In the genomic region with DNA sequence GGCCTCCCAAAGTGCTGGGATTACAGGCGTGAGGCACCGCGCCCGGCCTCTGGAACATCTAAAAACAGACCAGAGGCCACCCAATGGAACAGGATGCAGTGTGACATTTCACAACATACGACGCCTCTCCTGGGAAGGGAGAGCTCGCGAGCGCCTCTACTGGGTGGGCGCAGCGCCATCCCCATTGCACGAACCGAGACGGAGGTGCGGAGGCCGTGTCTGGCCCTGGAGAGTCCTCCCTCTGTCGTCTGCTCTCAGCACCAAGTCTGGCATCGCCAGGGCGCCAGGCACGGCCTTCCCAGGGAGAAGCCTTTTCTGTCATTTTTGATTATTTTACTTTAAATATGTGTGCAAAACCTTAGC, we compare ENCODE assay signal across 9 cellular contexts. TPM values are rescaled to one million over a fixed set of nuclear protein-coding genes. Genes with fewer than 3 reads are reported as not detected.
DNase-seq lines count a peak whose midpoint lies in the region; ATAC-seq and TF ChIP-seq lines count a peak whose summit lies in the region.
"Had no signal": no experiment of that assay in that cellular context is flagged by ENCODE, and none has a peak within 500 bp of the region (broad histone marks: within the 10 kb centered on the region; RNA-seq: fewer than 3 reads in every experiment).

No MANE protein-coding gene starts in this region.

- H3K4me1 ChIP-seq in MM.1S (ENCODE audit: low read length) (no peaks in the 10 kb centered on the region), prostate gland (replicated peaks) (no peaks in the 10 kb centered on the region)

- no peak for TF ChIP-seq CTCF in GM10266 (IDR thresholded peaks at IDR 0.05; ENCODE audit: control insufficient read depth, insufficient read depth, low read depth, missing control alignments)
- TF ChIP-seq CTCF in MM.1S (IDR thresholded peaks at IDR 0.05; ENCODE audit: low read length) = no peak
- no peak for TF ChIP-seq CTCF in prostate gland (IDR thresholded peaks at IDR 0.05)

- H3K9ac ChIP-seq in MM.1S (ENCODE audit: low read length) = no peak overlapping the region

- no peaks in the 10 kb centered on the region for H4K20me1 ChIP-seq in MM.1S (ENCODE audit: insufficient read depth, low read length)

- H3K79me2 ChIP-seq in MM.1S (ENCODE audit: low read length) = no peaks in the 10 kb centered on the region

- H3K9me2 ChIP-seq in MM.1S (replicated peaks; ENCODE audit: insufficient read depth, low read length) = no peaks in the 10 kb centered on the region

- H3K27ac ChIP-seq in MM.1S (ENCODE audit: low read length) (no peak overlapping the region), prostate gland (no peak overlapping the region)
- H3K27ac ChIP-seq: Peyer's patch had no signal

- H3K9me3 ChIP-seq in MM.1S (replicated peaks; ENCODE audit: insufficient read depth, low read length) (no peaks in the 10 kb centered on the region), prostate gland (no peaks in the 10 kb centered on the region)
- H3K9me3 ChIP-seq: Peyer's patch had no signal

- ATAC-seq in GM21528 (IDR thresholded peaks at IDR 0.05; ENCODE audit: low FRiP score, unreplicated experiment) (no peak), GM21619 (IDR thresholded peaks at IDR 0.05; ENCODE audit: unreplicated experiment) (no peak)

- H3F3A ChIP-seq in MM.1S (ENCODE audit: insufficient read depth, low read length) = no peaks in the 10 kb centered on the region

- H3K4me2 ChIP-seq in MM.1S (ENCODE audit: low read depth, low read length) = no peak overlapping the region

- H3K36me3 ChIP-seq in MM.1S (replicated peaks; ENCODE audit: insufficient read depth, low read length) (no peaks in the 10 kb centered on the region), prostate gland (no peaks in the 10 kb centered on the region)
- H3K36me3 ChIP-seq: Peyer's patch had no signal

- DNase-seq in GM10266 (ENCODE audit: extremely low spot score) (peak; percentile 59), NCI-H1694 treated with DMSO at 0.1 percent for 48 hours (lab: John Stamatoyannopoulos, UW) (peak; percentile 81), cerebellar cortex (ENCODE audit: low spot score) (peak; percentile 44), mesenteric fat pad (ENCODE audit: low spot score) (peak; percentile 85), MM.1S (no peak), prostate gland (ENCODE audit: low spot score) (no peak)

- H3K4me3 ChIP-seq in MM.1S (ENCODE audit: low read length) (no peak overlapping the region), prostate gland (no peak overlapping the region)

- H3K27me3 ChIP-seq in MM.1S (replicated peaks; ENCODE audit: insufficient read depth, low read length) (peaks cover 25% of the 10 kb centered on the region), prostate gland (replicated peaks; ENCODE audit: insufficient read depth) (peaks cover 54% of the 10 kb centered on the region)

- intact Hi-C loops in prostate gland (cut with DNase I) = loop anchor here (5.0 kb wide), 1 partner anchor 400 kb away; no protein-coding TSS in a partner anchor

- no peak for TF ChIP-seq POLR2A in prostate gland (IDR thresholded peaks at IDR 0.05)

- H2AFZ ChIP-seq in MM.1S (ENCODE audit: low read length) = no peak overlapping the region

- 8% methylated on average over 20 of the region's 20 CpGs for WGBS in prostate gland

RNA-seq across cellular contexts. Expression of a gene that starts 9.4 kb away (rescaled TPM):
- total RNA-seq in mesenteric fat pad (not detected), prostate gland (under 1 TPM in 1 of 2 donors, not detected in 1; 0.23 TPM)
- total RNA-seq: Peyer's patch had no signal

Comparison
In these comparisons a context has a peak if more than half of its experiments do, and no peak if none do; other contexts are left out.
1. DNase-seq: peak in GM10266 (single experiment), NCI-H1694 treated with DMSO at 0.1 percent for 48 hours (single experiment), cerebellar cortex (single experiment) and mesenteric fat pad (single experiment); none in MM.1S (single experiment) and prostate gland (single experiment).